ENCODE assay signal across 22 cellular contexts in genomic region chr5:37938086-37938852, GRCh38.
"Had no signal": no experiment of that assay in that cellular context is flagged by ENCODE, and none has a peak within 500 bp of the region (broad histone marks: within the 10 kb centered on the region; RNA-seq: fewer than 3 reads in every experiment).

No MANE protein-coding gene starts in this region.

- H3K4me1 Mint-ChIP-seq: activated naive CD8-positive, alpha-beta T cell treated with anti-CD3 and anti-CD28 coated beads, Interleukin-2, amount 50 U/mL, for 24 hours; activated T-helper 17 cell treated with anti-CD3 and anti-CD28 coated beads, Interleukin-2, amount 50 U/mL, for 72 hours had no signal

- H3K27me3 ChIP-seq: ascending aorta, breast epithelium, foreskin keratinocyte, pancreas, stomach, testis, upper lobe of right lung had no signal

- ATAC-seq: activated naive CD8-positive, alpha-beta T cell treated with anti-CD3 and anti-CD28 coated beads, Interleukin-2, amount 50 U/mL, for 24 hours; activated T-helper 17 cell treated with anti-CD3 and anti-CD28 coated beads, Interleukin-2, amount 50 U/mL, for 72 hours; effector memory CD8-positive, alpha-beta T cell; pancreas; upper lobe of right lung had no signal

- H3K27ac Mint-ChIP-seq: activated naive CD4-positive, alpha-beta T cell treated with anti-CD3 and anti-CD28 coated beads for 36 hours; activated naive CD8-positive, alpha-beta T cell treated with anti-CD3 and anti-CD28 coated beads, Interleukin-2, amount 50 U/mL, for 24 hours; activated T-helper 17 cell treated with anti-CD3 and anti-CD28 coated beads, Interleukin-2, amount 50 U/mL, for 72 hours; effector memory CD8-positive, alpha-beta T cell had no signal

- H3K4me1 ChIP-seq: ascending aorta, breast epithelium, pancreas, stomach, testis, upper lobe of right lung had no signal

- H3K9me3 Mint-ChIP-seq: activated naive CD4-positive, alpha-beta T cell treated with anti-CD3 and anti-CD28 coated beads for 36 hours; activated naive CD8-positive, alpha-beta T cell treated with anti-CD3 and anti-CD28 coated beads, Interleukin-2, amount 50 U/mL, for 24 hours had no signal

- H3K9me3 ChIP-seq: pancreas, testis, upper lobe of right lung had no signal

- DNase-seq: activated CD4-positive, alpha-beta T cell treated with anti-CD3 and anti-CD28 coated beads for 1 hour; activated CD4-positive, alpha-beta T cell treated with anti-CD3 and anti-CD28 coated beads, Interleukin-2, amount 50 U/mL, for 4 hours; activated naive CD4-positive, alpha-beta T cell treated with anti-CD3 and anti-CD28 coated beads for 36 hours; activated naive CD8-positive, alpha-beta T cell treated with anti-CD3 and anti-CD28 coated beads, Interleukin-2, amount 50 U/mL, for 24 hours; activated T-cell treated with anti-CD3 and anti-CD28 coated beads for 4 hours; dermis blood vessel endothelial cell; effector memory CD8-positive, alpha-beta T cell; glutamatergic neuron; hypothalamus; kidney glomerular epithelial cell; midbrain; pancreas; stimulated activated CD4-positive, alpha-beta T cell treated with anti-CD3 and anti-CD28 coated beads, Interleukin-1b, Interleukin-23, amount 100 ng/mL, for 48 hours; stomach; T1000; testis; upper lobe of right lung had no signal

- H3K4me3 Mint-ChIP-seq: activated naive CD4-positive, alpha-beta T cell treated with anti-CD3 and anti-CD28 coated beads for 36 hours; activated naive CD8-positive, alpha-beta T cell treated with anti-CD3 and anti-CD28 coated beads, Interleukin-2, amount 50 U/mL, for 24 hours; activated T-helper 17 cell treated with anti-CD3 and anti-CD28 coated beads, Interleukin-2, amount 50 U/mL, for 72 hours; effector memory CD8-positive, alpha-beta T cell had no signal

- H3K27ac ChIP-seq: ascending aorta, breast epithelium, foreskin keratinocyte, pancreas, stomach, testis, upper lobe of right lung had no signal

- H3K4me3 ChIP-seq: ascending aorta, breast epithelium, lung, pancreas, stomach, testis, upper lobe of right lung had no signal

- H3K36me3 ChIP-seq: ascending aorta, breast epithelium, pancreas, stomach, upper lobe of right lung had no signal
